In genomic region chr6:137210903-137211302, GRCh38 we compare ENCODE assay signal across 17 cellular contexts. TPM values are rescaled to one million over a fixed set of nuclear protein-coding genes. Genes with fewer than 3 reads are reported as not detected.
DNase-seq lines count a peak whose midpoint lies in the region; FAIRE-seq and TF ChIP-seq lines count a peak whose summit lies in the region.
"Had no signal": no experiment of that assay in that cellular context is flagged by ENCODE, and none has a peak within 500 bp of the region (broad histone marks: within the 10 kb centered on the region; RNA-seq: fewer than 3 reads in every experiment).

No MANE protein-coding gene starts in this region.

- FAIRE-seq in frontal cortex (lab: Jason Lieb, UNC), result no peak

- H3K27ac Mint-ChIP-seq in activated CD4-positive, alpha-beta memory T cell treated with anti-CD3 and anti-CD28 coated beads for 36 hours, result no peak overlapping the region
- peak overlapping the region in 3 of 6 donors; percentile 18 to 66 (median 62) for H3K27ac Mint-ChIP-seq in immature natural killer cell
- H3K27ac Mint-ChIP-seq: activated CD4-positive, alpha-beta memory T cell treated with anti-CD3 and anti-CD28 coated beads, Interleukin-2, amount 10 ng/mL, durations not matched to agents 7 days and 5 days; activated T-helper 17 cell treated with anti-CD3 and anti-CD28 coated beads, Interleukin-2, amount 50 U/mL, for 72 hours; stimulated activated naive CD8-positive, alpha-beta T cell treated with anti-CD3 and anti-CD28 coated beads, Interleukin-15, Interleukin-2, amounts not matched to agents 100 ng/mL and 50 ng/mL, for 24 hours had no signal

- H3K4me3 ChIP-seq in neutrophil (ENCODE audit: low read depth in 1 of 2, low read length in 1 of 2), result no peak overlapping the region
- H3K4me3 ChIP-seq: cardiac muscle cell had no signal

- H3K4me3 Mint-ChIP-seq in activated CD4-positive, alpha-beta memory T cell treated with anti-CD3 and anti-CD28 coated beads for 36 hours, result no peak overlapping the region
- H3K4me3 Mint-ChIP-seq in immature natural killer cell, result no peak overlapping the region
- H3K4me3 Mint-ChIP-seq: activated CD4-positive, alpha-beta memory T cell treated with anti-CD3 and anti-CD28 coated beads, Interleukin-2, amount 10 ng/mL, durations not matched to agents 7 days and 5 days; activated T-helper 17 cell treated with anti-CD3 and anti-CD28 coated beads, Interleukin-2, amount 50 U/mL, for 72 hours; nephron; stimulated activated naive CD8-positive, alpha-beta T cell treated with anti-CD3 and anti-CD28 coated beads, Interleukin-15, Interleukin-2, amounts not matched to agents 100 ng/mL and 50 ng/mL, for 24 hours had no signal

- peaks cover 8% of the 10 kb centered on the region for H3K9me3 Mint-ChIP-seq in activated CD4-positive, alpha-beta memory T cell treated with anti-CD3 and anti-CD28 coated beads for 36 hours
- H3K9me3 Mint-ChIP-seq in immature natural killer cell, result no peaks in the 10 kb centered on the region
- H3K9me3 Mint-ChIP-seq: activated T-helper 17 cell treated with anti-CD3 and anti-CD28 coated beads, Interleukin-2, amount 50 U/mL, for 72 hours had no signal

- H3K36me3 Mint-ChIP-seq in activated CD4-positive, alpha-beta memory T cell treated with anti-CD3 and anti-CD28 coated beads for 36 hours, result peaks cover 21% of the 10 kb centered on the region
- peaks cover 17 to 26% (median 18%) of the 10 kb centered on the region in 3 donors for H3K36me3 Mint-ChIP-seq in immature natural killer cell

- H3K36me3 ChIP-seq in neutrophil, result peaks cover 53% of the 10 kb centered on the region

- no peaks in the 10 kb centered on the region for H3K27me3 Mint-ChIP-seq in activated CD4-positive, alpha-beta memory T cell treated with anti-CD3 and anti-CD28 coated beads for 36 hours
- H3K27me3 Mint-ChIP-seq in immature natural killer cell (ENCODE audit: low read depth in 3 of 3), result no peaks in the 10 kb centered on the region
- H3K27me3 Mint-ChIP-seq: activated CD4-positive, alpha-beta memory T cell treated with anti-CD3 and anti-CD28 coated beads, Interleukin-2, amount 10 ng/mL, durations not matched to agents 7 days and 5 days; activated T-helper 17 cell treated with anti-CD3 and anti-CD28 coated beads, Interleukin-2, amount 50 U/mL, for 72 hours; stimulated activated naive CD8-positive, alpha-beta T cell treated with anti-CD3 and anti-CD28 coated beads, Interleukin-15, Interleukin-2, amounts not matched to agents 100 ng/mL and 50 ng/mL, for 24 hours had no signal

- CTCF ChIA-PET in activated CD4-positive, alpha-beta memory T cell treated with anti-CD3 and anti-CD28 coated beads for 36 hours (lab: Charles Lee), result no interaction called here

- no peaks in the 10 kb centered on the region for H3K9me3 ChIP-seq in neutrophil

- H3K27ac ChIP-seq in VCaP (peak overlapping the region; percentile 36; the same call in 1 of the 2 replicates), neutrophil (peak overlapping the region; percentile 66)
- H3K27ac ChIP-seq: cardiac muscle cell had no signal

- DNase-seq in AG20443 (ENCODE audit: low spot score) (peak; percentile 37), fibroblast of gingiva (ENCODE audit: low read depth) (peak; percentile 58), mucosa of gallbladder (ENCODE audit: low spot score) (no peak), frontal cortex (ENCODE audit: low spot score in 2 of 2) (no peak), immature natural killer cell (no peak)
- DNase-seq in activated CD4-positive, alpha-beta memory T cell treated with anti-CD3 and anti-CD28 coated beads for 36 hours, result no peak
- DNase-seq: activated CD4-positive, alpha-beta memory T cell treated with anti-CD3 and anti-CD28 coated beads, Interleukin-2, amount 10 ng/mL, durations not matched to agents 7 days and 5 days; DMS153; hippocampal formation; NCI-H1105 treated with DMSO at 0.1 percent for 48 hours; SHP77 treated with DMSO at 0.1 percent for 48 hours had no signal

- TF ChIP-seq CTCF in VCaP (conservative IDR thresholded peaks at IDR 0.05) (no peak), neutrophil (IDR thresholded peaks at IDR 0.05) (no peak)

- POLR2A ChIA-PET in activated CD4-positive, alpha-beta memory T cell treated with anti-CD3 and anti-CD28 coated beads for 36 hours (lab: Charles Lee), result no interaction called here

- intact Hi-C loops in activated CD4-positive, alpha-beta memory T cell treated with anti-CD3 and anti-CD28 coated beads for 36 hours (cut with micrococcal nuclease), result no loop called here

- H3K4me1 Mint-ChIP-seq in activated CD4-positive, alpha-beta memory T cell treated with anti-CD3 and anti-CD28 coated beads for 36 hours (ENCODE audit: low read depth), result peaks cover 28% of the 10 kb centered on the region
- H3K4me1 Mint-ChIP-seq in immature natural killer cell, result peaks cover 71 to 81% of the 10 kb centered on the region in 2 donors

- peaks cover 58 to 75% of the 10 kb centered on the region in 2 experiments for H3K4me1 ChIP-seq in neutrophil (ENCODE audit: control insufficient read depth in 1 of 2, insufficient read depth in 1 of 2, low read depth in 1 of 2, low read length in 1 of 2)

- H3K27me3 ChIP-seq in neutrophil, result no peaks in the 10 kb centered on the region
- H3K27me3 ChIP-seq: cardiac muscle cell had no signal

RNA-seq across cellular contexts. Expression of gene IFNGR1, which starts 8.3 kb away (rescaled TPM):
- total RNA-seq in mucosa of gallbladder (77.9 TPM), frontal cortex (66.4 TPM)
- total RNA-seq in activated CD4-positive, alpha-beta memory T cell treated with anti-CD3 and anti-CD28 coated beads for 36 hours, result 10 to 100 TPM; 27.7 to 29.0 TPM
- 10 to 100 TPM; 70.4 to 79.3 (median 70.4) TPM for polyA plus RNA-seq in immature natural killer cell

RNA-seq across cellular contexts. Expression of gene IL22RA2, which starts 37.5 kb away (rescaled TPM):
- not detected for total RNA-seq in mucosa of gallbladder
- not detected for total RNA-seq in frontal cortex
- not detected for total RNA-seq in activated CD4-positive, alpha-beta memory T cell treated with anti-CD3 and anti-CD28 coated beads for 36 hours
- not detected for polyA plus RNA-seq in immature natural killer cell
- total RNA-seq: activated CD4-positive, alpha-beta memory T cell treated with anti-CD3 and anti-CD28 coated beads, Interleukin-2, amount 10 ng/mL, durations not matched to agents 7 days and 5 days; activated T-helper 17 cell treated with anti-CD3 and anti-CD28 coated beads, Interleukin-2, amount 50 U/mL, for 72 hours; cardiac muscle cell had no signal
- polyA plus RNA-seq: cardiac muscle cell had no signal

Comparison
In these comparisons a context has a peak if more than half of its experiments do, and no peak if none do; other contexts are left out.
1. DNase-seq: peak in AG20443 (single experiment) and fibroblast of gingiva (single experiment); none in mucosa of gallbladder (single experiment), frontal cortex (0 of 2), activated CD4-positive, alpha-beta memory T cell treated with anti-CD3 and anti-CD28 coated beads for 36 hours (single experiment) and immature natural killer cell (0 of 3).